ENCODE assay signal across 8 cellular contexts in genomic region chr4:102734591-102735385, GRCh38. TPM values are rescaled to one million over a fixed set of nuclear protein-coding genes. Genes with fewer than 3 reads are reported as not detected.
DNase-seq lines count a peak whose midpoint lies in the region; ATAC-seq and TF ChIP-seq lines count a peak whose summit lies in the region.

No MANE protein-coding gene starts in this region.

- ATAC-seq in HG02759 (IDR thresholded peaks at IDR 0.05; ENCODE audit: unreplicated experiment), result peak; percentile 100
- ATAC-seq in left ventricle myocardium superior, result peak; percentile 59

- TF ChIP-seq POLR2A in transverse colon (IDR thresholded peaks at IDR 0.05), result no peak

- peak overlapping the region; percentile 63 for H3K27ac Mint-ChIP-seq in activated T-cell treated with anti-CD3 and anti-CD28 coated beads, Interleukin-2, amount 50 U/mL, for 24 hours

- no peak for TF ChIP-seq CTCF in transverse colon (IDR thresholded peaks at IDR 0.05)

- in situ Hi-C loops in transverse colon (cut with MboI; ENCODE audit: low pct_ligation_motif_present in 1 of 4, low pct_unique_long_range_greater_than_20kb in 1 of 4, low sequenced_read_pairs in 3 of 4), result no loop called here

- peaks cover 31% of the 10 kb centered on the region for H3K4me1 Mint-ChIP-seq in activated T-cell treated with anti-CD3 and anti-CD28 coated beads, Interleukin-2, amount 50 U/mL, for 24 hours (ENCODE audit: low read depth)

- no peak overlapping the region for H3K4me3 Mint-ChIP-seq in activated T-cell treated with anti-CD3 and anti-CD28 coated beads, Interleukin-2, amount 50 U/mL, for 24 hours

- no peaks in the 10 kb centered on the region for H3K27me3 Mint-ChIP-seq in activated T-cell treated with anti-CD3 and anti-CD28 coated beads, Interleukin-2, amount 50 U/mL, for 24 hours

- H3K27ac ChIP-seq in transverse colon, result no peak overlapping the region

- intact Hi-C loops in left ventricle myocardium superior (cut with micrococcal nuclease), result loop anchor here (10.0 kb wide), 1 partner anchor 60 kb away; no protein-coding TSS in a partner anchor
- intact Hi-C loops in transverse colon (cut with DNase I; ENCODE audit: low total_unique reads), result loop anchor here (5.0 kb wide), 1 partner anchor 1922 kb away; no protein-coding TSS in a partner anchor

- TF ChIP-seq EP300 in transverse colon (IDR thresholded peaks at IDR 0.05; ENCODE audit: low read depth), result no peak

- no peaks in the 10 kb centered on the region for H3K36me3 ChIP-seq in transverse colon

- H3K4me1 ChIP-seq in transverse colon, result peaks cover 0 to 6% (median 1%) of the 10 kb centered on the region in 4 donors

- no peaks in the 10 kb centered on the region for H3K27me3 ChIP-seq in transverse colon

- 70 to 78% methylated on average over 4 to 5 of the region's 5 CpGs for whole genome bisulfite sequencing in transverse colon (ENCODE audit: low coverage in 1 of 2), 2 donors

- DNase-seq in activated T-cell treated with anti-CD3 and anti-CD28 coated beads, Interleukin-2, amount 50 U/mL, for 24 hours, result no peak
- no peak for DNase-seq in activated T-cell treated with anti-CD3 and anti-CD28 coated beads for 4 hours
- DNase-seq in NOMO-1 treated with dmso at 0.1 percent for 144 hours (lab: John Stamatoyannopoulos, UW; ENCODE audit: unreplicated experiment), result peak; percentile 9
- no peak for DNase-seq in left ventricle myocardium superior
- DNase-seq in ureter (ENCODE audit: low spot score), result no peak
- no peak for DNase-seq in HuH-7.5 (ENCODE audit: low spot score)
- no peak for DNase-seq in transverse colon

- H3K9me3 Mint-ChIP-seq in activated T-cell treated with anti-CD3 and anti-CD28 coated beads, Interleukin-2, amount 50 U/mL, for 24 hours, result peaks cover 18% of the 10 kb centered on the region

- H3K4me3 ChIP-seq in transverse colon, result no peak overlapping the region

- H3K36me3 Mint-ChIP-seq in activated T-cell treated with anti-CD3 and anti-CD28 coated beads, Interleukin-2, amount 50 U/mL, for 24 hours (ENCODE audit: low read depth), result peaks cover 40% of the 10 kb centered on the region

- H3K9me3 ChIP-seq in transverse colon, result no peaks in the 10 kb centered on the region

RNA-seq across cellular contexts. Expression of gene MANBA, which starts 26.0 kb away (rescaled TPM):
- total RNA-seq in left ventricle myocardium superior, result 27.3 TPM
- total RNA-seq in ureter, result 23.6 TPM
- total RNA-seq in transverse colon, result 100 to 1,000 TPM in 1 of 4 donors, 10 to 100 TPM in 2, 1 to 10 TPM in 1; 7.5 to 110 (median 27.9) TPM
